1 cellular context compared by ENCODE assay signal in the genomic region with DNA sequence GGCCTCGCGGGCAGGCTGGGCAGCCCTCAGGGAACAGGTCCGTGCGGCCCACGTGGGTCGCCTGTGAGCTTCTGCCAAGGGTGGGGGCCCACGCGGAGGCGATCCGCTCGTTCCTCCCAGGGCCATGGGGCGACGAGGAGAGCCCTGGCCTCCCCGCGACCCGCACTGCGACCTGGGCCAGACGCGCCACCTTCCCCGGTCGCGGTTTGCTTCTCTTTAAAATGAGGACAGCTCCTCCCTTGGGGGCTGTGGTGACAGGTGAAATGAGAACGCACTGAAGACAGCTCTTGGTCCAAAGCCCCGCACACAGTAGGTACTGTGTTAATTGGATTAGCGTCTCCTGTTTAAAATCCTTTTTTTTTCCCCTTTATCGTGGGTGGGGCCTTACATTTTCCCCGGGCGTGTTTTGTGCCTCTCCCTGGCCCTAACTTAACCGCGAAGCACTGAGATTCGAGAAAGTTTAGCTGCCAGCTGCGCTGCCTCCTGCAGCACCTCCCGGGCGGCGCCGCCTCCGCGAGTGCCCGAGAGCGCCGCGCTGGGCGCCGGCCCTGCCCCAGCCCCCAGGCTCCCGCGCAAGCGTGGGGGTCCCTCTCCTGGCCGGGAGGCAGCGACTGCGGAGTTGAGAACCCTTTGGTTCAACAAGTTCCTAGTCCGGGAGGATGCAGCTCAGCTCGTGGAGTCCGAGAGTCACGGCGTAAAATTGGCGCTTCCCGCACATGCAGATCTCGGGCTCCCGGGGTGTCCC.
TF ChIP-seq lines count a peak whose summit lies in the region.

No MANE protein-coding gene starts in this region.

TF ChIP-seq in HepG2, 621 proteins besides CTCF, POLR2A, EP300 and RAD21 (continued from another document and continues in another):
- TF ChIP-seq, protein P1, sequence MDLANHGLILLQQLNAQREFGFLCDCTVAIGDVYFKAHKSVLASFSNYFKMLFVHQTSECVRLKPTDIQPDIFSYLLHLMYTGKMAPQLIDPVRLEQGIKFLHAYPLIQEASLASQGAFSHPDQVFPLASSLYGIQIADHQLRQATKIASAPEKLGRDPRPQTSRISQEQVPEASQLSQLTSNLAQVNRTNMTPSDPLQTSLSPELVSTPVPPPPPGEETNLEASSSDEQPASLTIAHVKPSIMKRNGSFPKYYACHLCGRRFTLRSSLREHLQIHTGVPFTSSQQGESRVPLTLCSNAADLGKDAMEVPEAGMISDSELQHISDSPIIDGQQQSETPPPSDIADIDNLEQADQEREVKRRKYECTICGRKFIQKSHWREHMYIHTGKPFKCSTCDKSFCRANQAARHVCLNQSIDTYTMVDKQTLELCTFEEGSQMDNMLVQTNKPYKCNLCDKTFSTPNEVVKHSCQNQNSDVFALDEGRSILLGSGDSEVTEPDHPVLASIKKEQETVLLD (CRISPR knock-in tag; IDR thresholded peaks at IDR 0.05; ENCODE audit: low read depth), result no peak
- TF ChIP-seq SP5 (CRISPR knock-in tag; IDR thresholded peaks at IDR 0.05; ENCODE audit: borderline replicate concordance, low read depth) (no peak), ZNF432 (CRISPR knock-in tag; IDR thresholded peaks at IDR 0.05; ENCODE audit: borderline replicate concordance) (no peak), REL (CRISPR knock-in tag; conservative IDR thresholded peaks at IDR 0.05) (no peak; the same call in 1 of the 2 replicates), MLLT10 (CRISPR knock-in tag; IDR thresholded peaks at IDR 0.05) (no peak), KDM2A (CRISPR knock-in tag; IDR thresholded peaks at IDR 0.05; ENCODE audit: borderline replicate concordance, low read depth) (peak; percentile 57), ZBTB7A (CRISPR knock-in tag; IDR thresholded peaks at IDR 0.05) (peak; percentile 26; the same call in 1 of the 2 replicates), SNAPC2 (CRISPR knock-in tag; IDR thresholded peaks at IDR 0.05) (0 out of 2 replicates have a peak, but pooled peaks have one; percentile 57), KAT8 (CRISPR knock-in tag; IDR thresholded peaks at IDR 0.05) (0 out of 2 replicates have a peak, but pooled peaks have one; percentile 7), ZSCAN22 (CRISPR knock-in tag; IDR thresholded peaks at IDR 0.05) (peak; percentile 9; the same call in 1 of the 2 replicates), ZNF589 (CRISPR knock-in tag; conservative IDR thresholded peaks at IDR 0.05) (no peak), PPARG (CRISPR knock-in tag; conservative IDR thresholded peaks at IDR 0.05) (no peak), ZEB1 (IDR thresholded peaks at IDR 0.05; ENCODE audit: insufficient replicate concordance, low read depth) (peak; percentile 16), GABPB1 (CRISPR knock-in tag; IDR thresholded peaks at IDR 0.05) (peak; percentile 55; the same call in 1 of the 2 replicates), RBAK (CRISPR knock-in tag; IDR thresholded peaks at IDR 0.05) (no peak), ZNF350 (CRISPR knock-in tag; IDR thresholded peaks at IDR 0.05; ENCODE audit: borderline replicate concordance, low read depth) (0 out of 2 replicates have a peak, but pooled peaks have one; percentile 15), ZFP36L1 (CRISPR knock-in tag; IDR thresholded peaks at IDR 0.05) (no peak), ZSCAN31 (CRISPR knock-in tag; IDR thresholded peaks at IDR 0.05; ENCODE audit: low read depth) (no peak), RFX3 (CRISPR knock-in tag; IDR thresholded peaks at IDR 0.05) (no peak), AKAP8 (CRISPR knock-in tag; IDR thresholded peaks at IDR 0.05) (0 out of 2 replicates have a peak, but pooled peaks have one; percentile 57), NCOR1 (IDR thresholded peaks at IDR 0.05; ENCODE audit: borderline replicate concordance, low read length) (no peak), ZNF264 (CRISPR knock-in tag; IDR thresholded peaks at IDR 0.05) (no peak), SMAD9 (CRISPR knock-in tag; IDR thresholded peaks at IDR 0.05) (0 out of 2 replicates have a peak, but pooled peaks have one; percentile 14), ZFP37 (CRISPR knock-in tag; IDR thresholded peaks at IDR 0.05; ENCODE audit: borderline replicate concordance) (no peak), KDM5A (IDR thresholded peaks at IDR 0.05; ENCODE audit: borderline replicate concordance, low read length) (no peak), RFX1 (IDR thresholded peaks at IDR 0.05) (no peak)
- TF ChIP-seq, protein P2, sequence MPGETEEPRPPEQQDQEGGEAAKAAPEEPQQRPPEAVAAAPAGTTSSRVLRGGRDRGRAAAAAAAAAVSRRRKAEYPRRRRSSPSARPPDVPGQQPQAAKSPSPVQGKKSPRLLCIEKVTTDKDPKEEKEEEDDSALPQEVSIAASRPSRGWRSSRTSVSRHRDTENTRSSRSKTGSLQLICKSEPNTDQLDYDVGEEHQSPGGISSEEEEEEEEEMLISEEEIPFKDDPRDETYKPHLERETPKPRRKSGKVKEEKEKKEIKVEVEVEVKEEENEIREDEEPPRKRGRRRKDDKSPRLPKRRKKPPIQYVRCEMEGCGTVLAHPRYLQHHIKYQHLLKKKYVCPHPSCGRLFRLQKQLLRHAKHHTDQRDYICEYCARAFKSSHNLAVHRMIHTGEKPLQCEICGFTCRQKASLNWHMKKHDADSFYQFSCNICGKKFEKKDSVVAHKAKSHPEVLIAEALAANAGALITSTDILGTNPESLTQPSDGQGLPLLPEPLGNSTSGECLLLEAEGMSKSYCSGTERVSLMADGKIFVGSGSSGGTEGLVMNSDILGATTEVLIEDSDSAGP (CRISPR knock-in tag; IDR thresholded peaks at IDR 0.05; ENCODE audit: borderline replicate concordance), result peak; percentile 6; the same call in 1 of the 2 replicates
- TF ChIP-seq, protein P3, sequence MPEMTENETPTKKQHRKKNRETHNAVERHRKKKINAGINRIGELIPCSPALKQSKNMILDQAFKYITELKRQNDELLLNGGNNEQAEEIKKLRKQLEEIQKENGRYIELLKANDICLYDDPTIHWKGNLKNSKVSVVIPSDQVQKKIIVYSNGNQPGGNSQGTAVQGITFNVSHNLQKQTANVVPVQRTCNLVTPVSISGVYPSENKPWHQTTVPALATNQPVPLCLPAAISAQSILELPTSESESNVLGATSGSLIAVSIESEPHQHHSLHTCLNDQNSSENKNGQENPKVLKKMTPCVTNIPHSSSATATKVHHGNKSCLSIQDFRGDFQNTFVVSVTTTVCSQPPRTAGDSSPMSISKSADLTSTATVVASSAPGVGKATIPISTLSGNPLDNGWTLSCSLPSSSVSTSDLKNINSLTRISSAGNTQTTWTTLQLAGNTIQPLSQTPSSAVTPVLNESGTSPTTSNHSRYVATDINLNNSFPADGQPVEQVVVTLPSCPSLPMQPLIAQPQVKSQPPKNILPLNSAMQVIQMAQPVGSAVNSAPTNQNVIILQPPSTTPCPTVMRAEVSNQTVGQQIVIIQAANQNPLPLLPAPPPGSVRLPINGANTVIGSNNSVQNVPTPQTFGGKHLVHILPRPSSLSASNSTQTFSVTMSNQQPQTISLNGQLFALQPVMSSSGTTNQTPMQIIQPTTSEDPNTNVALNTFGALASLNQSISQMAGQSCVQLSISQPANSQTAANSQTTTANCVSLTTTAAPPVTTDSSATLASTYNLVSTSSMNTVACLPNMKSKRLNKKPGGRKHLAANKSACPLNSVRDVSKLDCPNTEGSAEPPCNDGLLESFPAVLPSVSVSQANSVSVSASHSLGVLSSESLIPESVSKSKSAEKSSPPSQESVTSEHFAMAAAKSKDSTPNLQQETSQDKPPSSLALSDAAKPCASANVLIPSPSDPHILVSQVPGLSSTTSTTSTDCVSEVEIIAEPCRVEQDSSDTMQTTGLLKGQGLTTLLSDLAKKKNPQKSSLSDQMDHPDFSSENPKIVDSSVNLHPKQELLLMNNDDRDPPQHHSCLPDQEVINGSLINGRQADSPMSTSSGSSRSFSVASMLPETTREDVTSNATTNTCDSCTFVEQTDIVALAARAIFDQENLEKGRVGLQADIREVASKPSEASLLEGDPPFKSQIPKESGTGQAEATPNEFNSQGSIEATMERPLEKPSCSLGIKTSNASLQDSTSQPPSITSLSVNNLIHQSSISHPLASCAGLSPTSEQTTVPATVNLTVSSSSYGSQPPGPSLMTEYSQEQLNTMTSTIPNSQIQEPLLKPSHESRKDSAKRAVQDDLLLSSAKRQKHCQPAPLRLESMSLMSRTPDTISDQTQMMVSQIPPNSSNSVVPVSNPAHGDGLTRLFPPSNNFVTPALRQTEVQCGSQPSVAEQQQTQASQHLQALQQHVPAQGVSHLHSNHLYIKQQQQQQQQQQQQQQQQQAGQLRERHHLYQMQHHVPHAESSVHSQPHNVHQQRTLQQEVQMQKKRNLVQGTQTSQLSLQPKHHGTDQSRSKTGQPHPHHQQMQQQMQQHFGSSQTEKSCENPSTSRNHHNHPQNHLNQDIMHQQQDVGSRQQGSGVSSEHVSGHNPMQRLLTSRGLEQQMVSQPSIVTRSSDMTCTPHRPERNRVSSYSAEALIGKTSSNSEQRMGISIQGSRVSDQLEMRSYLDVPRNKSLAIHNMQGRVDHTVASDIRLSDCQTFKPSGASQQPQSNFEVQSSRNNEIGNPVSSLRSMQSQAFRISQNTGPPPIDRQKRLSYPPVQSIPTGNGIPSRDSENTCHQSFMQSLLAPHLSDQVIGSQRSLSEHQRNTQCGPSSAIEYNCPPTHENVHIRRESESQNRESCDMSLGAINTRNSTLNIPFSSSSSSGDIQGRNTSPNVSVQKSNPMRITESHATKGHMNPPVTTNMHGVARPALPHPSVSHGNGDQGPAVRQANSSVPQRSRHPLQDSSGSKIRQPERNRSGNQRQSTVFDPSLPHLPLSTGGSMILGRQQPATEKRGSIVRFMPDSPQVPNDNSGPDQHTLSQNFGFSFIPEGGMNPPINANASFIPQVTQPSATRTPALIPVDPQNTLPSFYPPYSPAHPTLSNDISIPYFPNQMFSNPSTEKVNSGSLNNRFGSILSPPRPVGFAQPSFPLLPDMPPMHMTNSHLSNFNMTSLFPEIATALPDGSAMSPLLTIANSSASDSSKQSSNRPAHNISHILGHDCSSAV (CRISPR knock-in tag; IDR thresholded peaks at IDR 0.05; ENCODE audit: borderline replicate concordance), result no peak
- TF ChIP-seq, protein P4, sequence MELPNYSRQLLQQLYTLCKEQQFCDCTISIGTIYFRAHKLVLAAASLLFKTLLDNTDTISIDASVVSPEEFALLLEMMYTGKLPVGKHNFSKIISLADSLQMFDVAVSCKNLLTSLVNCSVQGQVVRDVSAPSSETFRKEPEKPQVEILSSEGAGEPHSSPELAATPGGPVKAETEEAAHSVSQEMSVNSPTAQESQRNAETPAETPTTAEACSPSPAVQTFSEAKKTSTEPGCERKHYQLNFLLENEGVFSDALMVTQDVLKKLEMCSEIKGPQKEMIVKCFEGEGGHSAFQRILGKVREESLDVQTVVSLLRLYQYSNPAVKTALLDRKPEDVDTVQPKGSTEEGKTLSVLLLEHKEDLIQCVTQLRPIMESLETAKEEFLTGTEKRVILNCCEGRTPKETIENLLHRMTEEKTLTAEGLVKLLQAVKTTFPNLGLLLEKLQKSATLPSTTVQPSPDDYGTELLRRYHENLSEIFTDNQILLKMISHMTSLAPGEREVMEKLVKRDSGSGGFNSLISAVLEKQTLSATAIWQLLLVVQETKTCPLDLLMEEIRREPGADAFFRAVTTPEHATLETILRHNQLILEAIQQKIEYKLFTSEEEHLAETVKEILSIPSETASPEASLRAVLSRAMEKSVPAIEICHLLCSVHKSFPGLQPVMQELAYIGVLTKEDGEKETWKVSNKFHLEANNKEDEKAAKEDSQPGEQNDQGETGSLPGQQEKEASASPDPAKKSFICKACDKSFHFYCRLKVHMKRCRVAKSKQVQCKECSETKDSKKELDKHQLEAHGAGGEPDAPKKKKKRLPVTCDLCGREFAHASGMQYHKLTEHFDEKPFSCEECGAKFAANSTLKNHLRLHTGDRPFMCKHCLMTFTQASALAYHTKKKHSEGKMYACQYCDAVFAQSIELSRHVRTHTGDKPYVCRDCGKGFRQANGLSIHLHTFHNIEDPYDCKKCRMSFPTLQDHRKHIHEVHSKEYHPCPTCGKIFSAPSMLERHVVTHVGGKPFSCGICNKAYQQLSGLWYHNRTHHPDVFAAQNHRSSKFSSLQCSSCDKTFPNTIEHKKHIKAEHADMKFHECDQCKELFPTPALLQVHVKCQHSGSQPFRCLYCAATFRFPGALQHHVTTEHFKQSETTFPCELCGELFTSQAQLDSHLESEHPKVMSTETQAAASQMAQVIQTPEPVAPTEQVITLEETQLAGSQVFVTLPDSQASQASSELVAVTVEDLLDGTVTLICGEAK (IDR thresholded peaks at IDR 0.05), result no peak
- TF ChIP-seq, protein P4 (CRISPR knock-in tag; IDR thresholded peaks at IDR 0.05), result no peak
- TF ChIP-seq, protein P5, sequence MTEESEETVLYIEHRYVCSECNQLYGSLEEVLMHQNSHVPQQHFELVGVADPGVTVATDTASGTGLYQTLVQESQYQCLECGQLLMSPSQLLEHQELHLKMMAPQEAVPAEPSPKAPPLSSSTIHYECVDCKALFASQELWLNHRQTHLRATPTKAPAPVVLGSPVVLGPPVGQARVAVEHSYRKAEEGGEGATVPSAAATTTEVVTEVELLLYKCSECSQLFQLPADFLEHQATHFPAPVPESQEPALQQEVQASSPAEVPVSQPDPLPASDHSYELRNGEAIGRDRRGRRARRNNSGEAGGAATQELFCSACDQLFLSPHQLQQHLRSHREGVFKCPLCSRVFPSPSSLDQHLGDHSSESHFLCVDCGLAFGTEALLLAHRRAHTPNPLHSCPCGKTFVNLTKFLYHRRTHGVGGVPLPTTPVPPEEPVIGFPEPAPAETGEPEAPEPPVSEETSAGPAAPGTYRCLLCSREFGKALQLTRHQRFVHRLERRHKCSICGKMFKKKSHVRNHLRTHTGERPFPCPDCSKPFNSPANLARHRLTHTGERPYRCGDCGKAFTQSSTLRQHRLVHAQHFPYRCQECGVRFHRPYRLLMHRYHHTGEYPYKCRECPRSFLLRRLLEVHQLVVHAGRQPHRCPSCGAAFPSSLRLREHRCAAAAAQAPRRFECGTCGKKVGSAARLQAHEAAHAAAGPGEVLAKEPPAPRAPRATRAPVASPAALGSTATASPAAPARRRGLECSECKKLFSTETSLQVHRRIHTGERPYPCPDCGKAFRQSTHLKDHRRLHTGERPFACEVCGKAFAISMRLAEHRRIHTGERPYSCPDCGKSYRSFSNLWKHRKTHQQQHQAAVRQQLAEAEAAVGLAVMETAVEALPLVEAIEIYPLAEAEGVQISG (CRISPR knock-in tag; IDR thresholded peaks at IDR 0.05), result peak; percentile 35; the same call in 1 of the 2 replicates
